Comparison of ENCODE assay signal across 5 cellular contexts in genomic region chr4:134540588-134540987, GRCh38.
"Had no signal": no experiment of that assay in that cellular context is flagged by ENCODE, and none has a peak within 500 bp of the region (broad histone marks: within the 10 kb centered on the region; RNA-seq: fewer than 3 reads in every experiment).

No MANE protein-coding gene starts in this region.

- H3K4me2 ChIP-seq: GM23338 had no signal

- ATAC-seq: GM23338 had no signal

- H3K4me3 ChIP-seq: GM23338 had no signal

- FAIRE-seq: H1, H54 had no signal

- DNase-seq: H9, HCEC 1CT had no signal

- H2AFZ ChIP-seq: GM23338 had no signal
